ENCODE assay signal across 1 cellular context in genomic region chr10:71723301-71723700, GRCh38.
TF ChIP-seq lines count a peak whose summit lies in the region.

No MANE protein-coding gene starts in this region.

TF ChIP-seq in GM23338, 12 proteins besides CTCF, POLR2A, EP300 and RAD21:
- TF ChIP-seq POLR2AphosphoS5 (IDR thresholded peaks at IDR 0.05; ENCODE audit: low read depth): no peak
- TF ChIP-seq REST (IDR thresholded peaks at IDR 0.05; ENCODE audit: unreplicated experiment): no peak
- TF ChIP-seq ETS1 (IDR thresholded peaks at IDR 0.05): no peak
- TF ChIP-seq ZNF331 (CRISPR knock-in tag; IDR thresholded peaks at IDR 0.05; ENCODE audit: low read depth): no peak
- TF ChIP-seq EZH2phosphoT487 (IDR thresholded peaks at IDR 0.05; ENCODE audit: unreplicated experiment): no peak
- TF ChIP-seq ZNF462 (CRISPR knock-in tag; IDR thresholded peaks at IDR 0.05): no peak
- no peak for TF ChIP-seq CREB1 (CRISPR knock-in tag; IDR thresholded peaks at IDR 0.05; ENCODE audit: low read depth)
- no peak for TF ChIP-seq ZNF114 (CRISPR knock-in tag; IDR thresholded peaks at IDR 0.05)
- no peak for TF ChIP-seq STAT1 (IDR thresholded peaks at IDR 0.05; ENCODE audit: unreplicated experiment)
